ENCODE assay signal across 1 cellular context in genomic region chr17:81659038-81659437, GRCh38.
TF ChIP-seq lines count a peak whose summit lies in the region.

No MANE protein-coding gene starts in this region.

TF ChIP-seq in HepG2, 621 proteins besides CTCF, POLR2A, EP300 and RAD21 (continued from another document):
- TF ChIP-seq KLF15 (CRISPR knock-in tag; IDR thresholded peaks at IDR 0.05; ENCODE audit: borderline replicate concordance) (no peak), LCORL (IDR thresholded peaks at IDR 0.05) (no peak), LCORL (CRISPR knock-in tag; IDR thresholded peaks at IDR 0.05) (peak; percentile 78; the same call in 1 of the 2 replicates), ADNP (CRISPR knock-in tag; IDR thresholded peaks at IDR 0.05) (no peak), ZNF432 (CRISPR knock-in tag; IDR thresholded peaks at IDR 0.05; ENCODE audit: borderline replicate concordance) (no peak), PHF21A (CRISPR knock-in tag; IDR thresholded peaks at IDR 0.05) (peak; percentile 41; the same call in 1 of the 2 replicates), MEIS2 (CRISPR knock-in tag; IDR thresholded peaks at IDR 0.05) (no peak), PAX8 (CRISPR knock-in tag; IDR thresholded peaks at IDR 0.05; ENCODE audit: borderline replicate concordance) (no peak), MYPOP (CRISPR knock-in tag; IDR thresholded peaks at IDR 0.05) (no peak), WIZ (CRISPR knock-in tag; IDR thresholded peaks at IDR 0.05) (no peak), ZNF572 (CRISPR knock-in tag; IDR thresholded peaks at IDR 0.05) (no peak), RBFOX2 (IDR thresholded peaks at IDR 0.05; ENCODE audit: low read depth, low read length) (no peak), ZNF580 (CRISPR knock-in tag; IDR thresholded peaks at IDR 0.05; ENCODE audit: borderline replicate concordance, low read depth) (no peak), RARA (CRISPR knock-in tag; IDR thresholded peaks at IDR 0.05) (peak; percentile 62), RERE (CRISPR knock-in tag; IDR thresholded peaks at IDR 0.05; ENCODE audit: low read depth) (no peak)
